In the genomic region with DNA sequence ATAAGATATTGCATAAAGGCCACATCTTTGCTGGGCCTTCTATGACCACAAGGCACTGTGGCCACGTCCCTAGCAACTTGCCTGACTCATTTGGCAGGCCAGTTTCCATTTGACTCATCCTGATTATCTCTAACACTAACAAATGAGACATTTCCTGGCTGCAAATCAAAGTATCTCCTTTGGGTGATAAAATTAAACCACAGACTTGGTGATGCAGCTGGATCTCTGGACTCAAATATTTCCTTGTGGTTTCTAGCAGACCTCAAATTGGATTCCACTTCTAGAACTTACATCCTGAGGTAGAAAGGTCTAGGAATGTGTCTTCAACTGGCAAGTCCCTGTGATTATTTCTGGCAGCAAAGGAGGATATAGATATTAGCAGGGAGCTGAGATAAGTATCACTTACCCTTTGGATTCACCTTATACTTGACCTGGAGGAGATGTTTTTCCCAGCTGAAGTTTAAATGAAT, we compare ENCODE assay signal across 8 cellular contexts.
DNase-seq lines count a peak whose midpoint lies in the region; ATAC-seq and TF ChIP-seq lines count a peak whose summit lies in the region.
"Had no signal": no experiment of that assay in that cellular context is flagged by ENCODE, and none has a peak within 500 bp of the region (broad histone marks: within the 10 kb centered on the region; RNA-seq: fewer than 3 reads in every experiment).

No MANE protein-coding gene starts in this region.

- no TSS peak for BruUV-seq in mammary epithelial cell (replicated peaks; lab: Mats Ljungman, UMichigan)

- ATAC-seq in GM21423 (IDR thresholded peaks at IDR 0.05; ENCODE audit: unreplicated experiment): peak; percentile 67

- H3K4me1 ChIP-seq in mammary epithelial cell (ENCODE audit: insufficient read depth, low read length): peaks cover 32% of the 10 kb centered on the region

- no peaks in the 10 kb centered on the region for H3K79me2 ChIP-seq in mammary epithelial cell (ENCODE audit: insufficient read depth, low read length)

- CTCF ChIA-PET in mammary epithelial cell (lab: Charles Lee; ENCODE audit: low non-redundant PET): interaction anchor here (0.6 kb wide), 1 partner anchor 355 kb away, joined by 4 read pairs; no protein-coding TSS in a partner anchor

- H3K4me2 ChIP-seq in mammary epithelial cell (ENCODE audit: insufficient read depth, low read depth, low read length): peak overlapping the region; percentile 45

- H2AFZ ChIP-seq in mammary epithelial cell (ENCODE audit: low read depth, low read length): no peak overlapping the region

- H3K9me3 ChIP-seq in mammary epithelial cell (replicated peaks; ENCODE audit: insufficient read depth, low read length): peaks cover 11% of the 10 kb centered on the region

- DNase-seq in HK-2 (ENCODE audit: unreplicated experiment) (peak; percentile 64), mammary epithelial cell (peak; percentile 98), superior temporal gyrus (ENCODE audit: extremely low spot score) (peak; percentile 55), NCI-H2171 (lab: John Stamatoyannopoulos, UW) (no peak), NCI-H69 (lab: John Stamatoyannopoulos, UW) (no peak)
- no peak for DNase-seq in activated CD4-positive, alpha-beta T cell treated with anti-CD3 and anti-CD28 coated beads for 4 hours
- DNase-seq: erythroblast had no signal

- no peaks in the 10 kb centered on the region for H4K20me1 ChIP-seq in mammary epithelial cell (ENCODE audit: insufficient read depth, low read length)

- no peak overlapping the region for H3K9ac ChIP-seq in mammary epithelial cell (ENCODE audit: insufficient read depth, low read length)

- H3K36me3 ChIP-seq in mammary epithelial cell (ENCODE audit: insufficient read depth, low read length): no peaks in the 10 kb centered on the region

- no peak overlapping the region for H3K4me3 ChIP-seq in mammary epithelial cell (replicated peaks in 1 of 3; ENCODE audit: insufficient read depth in 1 of 3, low read depth in 2 of 3, low read length in 3 of 3)

- in situ Hi-C loops in mammary epithelial cell (cut with MboI; ENCODE audit: low sequenced_read_pairs in 2 of 2): loop anchor here in 1 of 2 donors (10.0 kb wide), 1 partner anchor 87 kb away; no protein-coding TSS in a partner anchor

- no peak for TF ChIP-seq CTCF in mammary epithelial cell (conservative IDR thresholded peaks at IDR 0.05 in 1 of 2, IDR thresholded peaks at IDR 0.05 in 1 of 2; ENCODE audit: extremely low read depth in 1 of 2, insufficient read depth in 1 of 2, low read depth in 1 of 2, low read length in 2 of 2)

- no peaks in the 10 kb centered on the region for H3K27me3 ChIP-seq in mammary epithelial cell (ENCODE audit: insufficient read depth, low read length)

- dilution Hi-C loops in mammary epithelial cell (cut with HindIII; ENCODE audit: low sequenced_read_pairs): loop anchor here (25.0 kb wide), 1 partner anchor 89 kb away; no protein-coding TSS in a partner anchor

- 0% methylated on average over 1 of the region's 1 CpG for WGBS in mammary epithelial cell (ENCODE audit: low coverage, missing lambda C conversion rate)

- intact Hi-C loops in mammary epithelial cell (cut with micrococcal nuclease): no loop called here

- H3K27ac ChIP-seq in mammary epithelial cell (ENCODE audit: insufficient read depth, low read depth, low read length): peak overlapping the region; percentile 82

Comparison
In these comparisons a context has a peak if more than half of its experiments do, and no peak if none do; other contexts are left out.
1. DNase-seq: peak in HK-2 (single experiment), mammary epithelial cell (single experiment) and superior temporal gyrus (single experiment); none in activated CD4-positive, alpha-beta T cell treated with anti-CD3 and anti-CD28 coated beads for 4 hours (0 of 2), NCI-H2171 (single experiment) and NCI-H69 (single experiment).